Comparison of ENCODE assay signal across 1 cellular context in the genomic region with DNA sequence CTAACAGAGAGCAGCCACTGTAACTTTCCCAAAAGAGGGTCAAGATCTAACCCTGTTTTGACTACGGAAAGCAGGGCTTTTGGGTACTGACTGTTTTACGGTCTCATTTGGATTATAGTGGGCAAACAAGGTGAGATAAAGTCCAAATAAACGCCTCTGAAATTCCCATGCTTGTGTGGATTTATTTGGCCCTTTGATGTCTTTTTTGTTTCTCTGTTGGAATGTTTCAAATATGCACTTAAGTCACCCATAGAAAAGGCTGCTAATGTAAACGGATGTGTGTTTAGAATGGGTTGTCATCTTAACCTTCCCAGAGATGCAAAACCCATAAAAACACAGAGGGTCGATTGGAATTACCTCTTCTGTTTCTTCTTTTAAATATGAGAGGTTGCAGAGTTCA.
TF ChIP-seq lines count a peak whose summit lies in the region.

No MANE protein-coding gene starts in this region.

TF ChIP-seq in HepG2, 621 proteins besides CTCF, POLR2A, EP300 and RAD21 (continued from another document):
- TF ChIP-seq, protein P1, sequence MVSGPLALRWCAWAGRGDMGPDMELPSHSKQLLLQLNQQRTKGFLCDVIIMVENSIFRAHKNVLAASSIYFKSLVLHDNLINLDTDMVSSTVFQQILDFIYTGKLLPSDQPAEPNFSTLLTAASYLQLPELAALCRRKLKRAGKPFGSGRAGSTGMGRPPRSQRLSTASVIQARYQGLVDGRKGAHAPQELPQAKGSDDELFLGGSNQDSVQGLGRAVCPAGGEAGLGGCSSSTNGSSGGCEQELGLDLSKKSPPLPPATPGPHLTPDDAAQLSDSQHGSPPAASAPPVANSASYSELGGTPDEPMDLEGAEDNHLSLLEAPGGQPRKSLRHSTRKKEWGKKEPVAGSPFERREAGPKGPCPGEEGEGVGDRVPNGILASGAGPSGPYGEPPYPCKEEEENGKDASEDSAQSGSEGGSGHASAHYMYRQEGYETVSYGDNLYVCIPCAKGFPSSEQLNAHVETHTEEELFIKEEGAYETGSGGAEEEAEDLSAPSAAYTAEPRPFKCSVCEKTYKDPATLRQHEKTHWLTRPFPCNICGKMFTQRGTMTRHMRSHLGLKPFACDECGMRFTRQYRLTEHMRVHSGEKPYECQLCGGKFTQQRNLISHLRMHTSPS (CRISPR knock-in tag; IDR thresholded peaks at IDR 0.05; ENCODE audit: low read depth): no peak
- no peak for TF ChIP-seq NR3C1 (CRISPR knock-in tag; IDR thresholded peaks at IDR 0.05)
- no peak for TF ChIP-seq ZZZ3 (CRISPR knock-in tag; IDR thresholded peaks at IDR 0.05; ENCODE audit: borderline replicate concordance)
- no peak for TF ChIP-seq MATR3 (CRISPR knock-in tag; IDR thresholded peaks at IDR 0.05)
- no peak for TF ChIP-seq SOX13 (IDR thresholded peaks at IDR 0.05)
- peak in 1 of 2 experiments; percentile 82; a peak in 2 of 4 replicates for TF ChIP-seq SOX13 (CRISPR knock-in tag; conservative IDR thresholded peaks at IDR 0.05 in 1 of 2, IDR thresholded peaks at IDR 0.05 in 1 of 2)
- TF ChIP-seq, protein P2, sequence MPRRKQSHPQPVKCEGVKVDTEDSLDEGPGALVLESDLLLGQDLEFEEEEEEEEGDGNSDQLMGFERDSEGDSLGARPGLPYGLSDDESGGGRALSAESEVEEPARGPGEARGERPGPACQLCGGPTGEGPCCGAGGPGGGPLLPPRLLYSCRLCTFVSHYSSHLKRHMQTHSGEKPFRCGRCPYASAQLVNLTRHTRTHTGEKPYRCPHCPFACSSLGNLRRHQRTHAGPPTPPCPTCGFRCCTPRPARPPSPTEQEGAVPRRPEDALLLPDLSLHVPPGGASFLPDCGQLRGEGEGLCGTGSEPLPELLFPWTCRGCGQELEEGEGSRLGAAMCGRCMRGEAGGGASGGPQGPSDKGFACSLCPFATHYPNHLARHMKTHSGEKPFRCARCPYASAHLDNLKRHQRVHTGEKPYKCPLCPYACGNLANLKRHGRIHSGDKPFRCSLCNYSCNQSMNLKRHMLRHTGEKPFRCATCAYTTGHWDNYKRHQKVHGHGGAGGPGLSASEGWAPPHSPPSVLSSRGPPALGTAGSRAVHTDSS (CRISPR knock-in tag; conservative IDR thresholded peaks at IDR 0.05): no peak
- TF ChIP-seq CC2D1A (CRISPR knock-in tag; IDR thresholded peaks at IDR 0.05): no peak
- TF ChIP-seq MEF2D (CRISPR knock-in tag; IDR thresholded peaks at IDR 0.05): no peak
- no peak for TF ChIP-seq SKI (IDR thresholded peaks at IDR 0.05; ENCODE audit: partially characterized antibody)
- TF ChIP-seq, protein P3, sequence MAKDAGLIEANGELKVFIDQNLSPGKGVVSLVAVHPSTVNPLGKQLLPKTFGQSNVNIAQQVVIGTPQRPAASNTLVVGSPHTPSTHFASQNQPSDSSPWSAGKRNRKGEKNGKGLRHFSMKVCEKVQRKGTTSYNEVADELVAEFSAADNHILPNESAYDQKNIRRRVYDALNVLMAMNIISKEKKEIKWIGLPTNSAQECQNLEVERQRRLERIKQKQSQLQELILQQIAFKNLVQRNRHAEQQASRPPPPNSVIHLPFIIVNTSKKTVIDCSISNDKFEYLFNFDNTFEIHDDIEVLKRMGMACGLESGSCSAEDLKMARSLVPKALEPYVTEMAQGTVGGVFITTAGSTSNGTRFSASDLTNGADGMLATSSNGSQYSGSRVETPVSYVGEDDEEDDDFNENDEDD (CRISPR knock-in tag; IDR thresholded peaks at IDR 0.05; ENCODE audit: borderline replicate concordance): no peak
- TF ChIP-seq, protein P4, sequence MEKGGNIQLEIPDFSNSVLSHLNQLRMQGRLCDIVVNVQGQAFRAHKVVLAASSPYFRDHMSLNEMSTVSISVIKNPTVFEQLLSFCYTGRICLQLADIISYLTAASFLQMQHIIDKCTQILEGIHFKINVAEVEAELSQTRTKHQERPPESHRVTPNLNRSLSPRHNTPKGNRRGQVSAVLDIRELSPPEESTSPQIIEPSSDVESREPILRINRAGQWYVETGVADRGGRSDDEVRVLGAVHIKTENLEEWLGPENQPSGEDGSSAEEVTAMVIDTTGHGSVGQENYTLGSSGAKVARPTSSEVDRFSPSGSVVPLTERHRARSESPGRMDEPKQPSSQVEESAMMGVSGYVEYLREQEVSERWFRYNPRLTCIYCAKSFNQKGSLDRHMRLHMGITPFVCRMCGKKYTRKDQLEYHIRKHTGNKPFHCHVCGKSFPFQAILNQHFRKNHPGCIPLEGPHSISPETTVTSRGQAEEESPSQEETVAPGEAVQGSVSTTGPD (CRISPR knock-in tag; IDR thresholded peaks at IDR 0.05): no peak
- TF ChIP-seq, protein P5, sequence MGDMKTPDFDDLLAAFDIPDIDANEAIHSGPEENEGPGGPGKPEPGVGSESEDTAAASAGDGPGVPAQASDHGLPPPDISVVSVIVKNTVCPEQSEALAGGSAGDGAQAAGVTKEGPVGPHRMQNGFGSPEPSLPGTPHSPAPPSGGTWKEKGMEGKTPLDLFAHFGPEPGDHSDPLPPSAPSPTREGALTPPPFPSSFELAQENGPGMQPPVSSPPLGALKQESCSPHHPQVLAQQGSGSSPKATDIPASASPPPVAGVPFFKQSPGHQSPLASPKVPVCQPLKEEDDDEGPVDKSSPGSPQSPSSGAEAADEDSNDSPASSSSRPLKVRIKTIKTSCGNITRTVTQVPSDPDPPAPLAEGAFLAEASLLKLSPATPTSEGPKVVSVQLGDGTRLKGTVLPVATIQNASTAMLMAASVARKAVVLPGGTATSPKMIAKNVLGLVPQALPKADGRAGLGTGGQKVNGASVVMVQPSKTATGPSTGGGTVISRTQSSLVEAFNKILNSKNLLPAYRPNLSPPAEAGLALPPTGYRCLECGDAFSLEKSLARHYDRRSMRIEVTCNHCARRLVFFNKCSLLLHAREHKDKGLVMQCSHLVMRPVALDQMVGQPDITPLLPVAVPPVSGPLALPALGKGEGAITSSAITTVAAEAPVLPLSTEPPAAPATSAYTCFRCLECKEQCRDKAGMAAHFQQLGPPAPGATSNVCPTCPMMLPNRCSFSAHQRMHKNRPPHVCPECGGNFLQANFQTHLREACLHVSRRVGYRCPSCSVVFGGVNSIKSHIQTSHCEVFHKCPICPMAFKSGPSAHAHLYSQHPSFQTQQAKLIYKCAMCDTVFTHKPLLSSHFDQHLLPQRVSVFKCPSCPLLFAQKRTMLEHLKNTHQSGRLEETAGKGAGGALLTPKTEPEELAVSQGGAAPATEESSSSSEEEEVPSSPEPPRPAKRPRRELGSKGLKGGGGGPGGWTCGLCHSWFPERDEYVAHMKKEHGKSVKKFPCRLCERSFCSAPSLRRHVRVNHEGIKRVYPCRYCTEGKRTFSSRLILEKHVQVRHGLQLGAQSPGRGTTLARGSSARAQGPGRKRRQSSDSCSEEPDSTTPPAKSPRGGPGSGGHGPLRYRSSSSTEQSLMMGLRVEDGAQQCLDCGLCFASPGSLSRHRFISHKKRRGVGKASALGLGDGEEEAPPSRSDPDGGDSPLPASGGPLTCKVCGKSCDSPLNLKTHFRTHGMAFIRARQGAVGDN (CRISPR knock-in tag; IDR thresholded peaks at IDR 0.05): no peak
- TF ChIP-seq FIP1L1 (IDR thresholded peaks at IDR 0.05; ENCODE audit: borderline replicate concordance, insufficient read depth, low read depth, low read length): no peak
- no peak for TF ChIP-seq NR2F2 (IDR thresholded peaks at IDR 0.05; ENCODE audit: borderline replicate concordance, low read depth)
- no peak for TF ChIP-seq ZNF121 (CRISPR knock-in tag; IDR thresholded peaks at IDR 0.05)
- no peak for TF ChIP-seq ARNTL (CRISPR knock-in tag; IDR thresholded peaks at IDR 0.05)
- TF ChIP-seq ZFP62 (CRISPR knock-in tag; IDR thresholded peaks at IDR 0.05): no peak
- no peak for TF ChIP-seq ZFP1 (CRISPR knock-in tag; IDR thresholded peaks at IDR 0.05)
- TF ChIP-seq, protein P6, sequence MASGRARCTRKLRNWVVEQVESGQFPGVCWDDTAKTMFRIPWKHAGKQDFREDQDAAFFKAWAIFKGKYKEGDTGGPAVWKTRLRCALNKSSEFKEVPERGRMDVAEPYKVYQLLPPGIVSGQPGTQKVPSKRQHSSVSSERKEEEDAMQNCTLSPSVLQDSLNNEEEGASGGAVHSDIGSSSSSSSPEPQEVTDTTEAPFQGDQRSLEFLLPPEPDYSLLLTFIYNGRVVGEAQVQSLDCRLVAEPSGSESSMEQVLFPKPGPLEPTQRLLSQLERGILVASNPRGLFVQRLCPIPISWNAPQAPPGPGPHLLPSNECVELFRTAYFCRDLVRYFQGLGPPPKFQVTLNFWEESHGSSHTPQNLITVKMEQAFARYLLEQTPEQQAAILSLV (CRISPR knock-in tag; IDR thresholded peaks at IDR 0.05; ENCODE audit: borderline replicate concordance): no peak
- no peak for TF ChIP-seq ZMYM3 (CRISPR knock-in tag; IDR thresholded peaks at IDR 0.05)
- no peak for TF ChIP-seq ZNF569 (CRISPR knock-in tag; IDR thresholded peaks at IDR 0.05; ENCODE audit: borderline replicate concordance)
